Comparison of ENCODE assay signal across 12 cellular contexts in genomic region chr2:233098615-233099014, GRCh38. TPM values are rescaled to one million over a fixed set of nuclear protein-coding genes. Genes with fewer than 3 reads are reported as not detected.
DNase-seq lines count a peak whose midpoint lies in the region; ATAC-seq and TF ChIP-seq lines count a peak whose summit lies in the region.
"Had no signal": no experiment of that assay in that cellular context is flagged by ENCODE, and none has a peak within 500 bp of the region (broad histone marks: within the 10 kb centered on the region; RNA-seq: fewer than 3 reads in every experiment).

No MANE protein-coding gene starts in this region.

- no peaks in the 10 kb centered on the region for H3K36me3 ChIP-seq in A673 (ENCODE audit: insufficient read depth, low read length, poor library complexity, severe bottlenecking)

- DNase-seq in A673 (ENCODE audit: low spot score) (peak; percentile 68), left kidney (ENCODE audit: low read depth, low spot score) (peak; percentile 34), G401 (ENCODE audit: low spot score) (no peak), OCI-M2 (lab: John Stamatoyannopoulos, UW; ENCODE audit: unreplicated experiment) (no peak), NCI-H2171 (lab: John Stamatoyannopoulos, UW) (no peak)
- no peak for DNase-seq in activated T-cell treated with anti-CD3 and anti-CD28 coated beads, Interleukin-2, amount 50 U/mL, for 4 hours
- DNase-seq: DMS153, KG1, nucleus accumbens had no signal

- no peaks in the 10 kb centered on the region for H3K9me3 ChIP-seq in A673 (ENCODE audit: low read depth, low read length, poor library complexity, severe bottlenecking)

- H3K27me3 Mint-ChIP-seq in activated T-helper 17 cell treated with anti-CD3 and anti-CD28 coated beads, Interleukin-2, amount 50 U/mL, for 72 hours = no peaks in the 10 kb centered on the region
- H3K27me3 Mint-ChIP-seq in activated T-cell treated with anti-CD3 and anti-CD28 coated beads, Interleukin-2, amount 50 U/mL, for 4 hours (ENCODE audit: low read depth) = no peaks in the 10 kb centered on the region

- peak; percentile 81 for TF ChIP-seq CTCF in A673 (conservative IDR thresholded peaks at IDR 0.05; ENCODE audit: low read depth, low read length)
- peak; percentile 28 for TF ChIP-seq CTCF in GM12873 (IDR thresholded peaks at IDR 0.05; ENCODE audit: insufficient read depth, low read depth, low read length, missing control alignments)

- no TSS peak for BruUV-seq in A673 (replicated peaks; lab: Mats Ljungman, UMichigan)

- no peak overlapping the region for H3K4me3 Mint-ChIP-seq in activated T-helper 17 cell treated with anti-CD3 and anti-CD28 coated beads, Interleukin-2, amount 50 U/mL, for 72 hours
- H3K4me3 Mint-ChIP-seq in activated T-cell treated with anti-CD3 and anti-CD28 coated beads, Interleukin-2, amount 50 U/mL, for 4 hours = no peak overlapping the region

- CTCF ChIA-PET in A673 (lab: Charles Lee) = interaction anchor here (0.6 to 1.2 kb wide), 3 partner anchors 103 to 244 kb away, joined by 3 to 9 read pairs (median 4); partner anchors contain the start of gene ATG16L1

- peaks cover 61% of the 10 kb centered on the region for H3K36me3 Mint-ChIP-seq in activated T-helper 17 cell treated with anti-CD3 and anti-CD28 coated beads, Interleukin-2, amount 50 U/mL, for 72 hours (ENCODE audit: low read depth)
- peaks cover 26% of the 10 kb centered on the region for H3K36me3 Mint-ChIP-seq in activated T-cell treated with anti-CD3 and anti-CD28 coated beads, Interleukin-2, amount 50 U/mL, for 4 hours (ENCODE audit: insufficient read depth)

- H3K4me1 Mint-ChIP-seq in activated T-helper 17 cell treated with anti-CD3 and anti-CD28 coated beads, Interleukin-2, amount 50 U/mL, for 72 hours = peaks cover 40% of the 10 kb centered on the region
- H3K4me1 Mint-ChIP-seq in activated T-cell treated with anti-CD3 and anti-CD28 coated beads, Interleukin-2, amount 50 U/mL, for 4 hours (ENCODE audit: low read depth) = peaks cover 76% of the 10 kb centered on the region

- H3K4me1 ChIP-seq in A673 (ENCODE audit: insufficient read depth, low read length, poor library complexity, severe bottlenecking) = no peaks in the 10 kb centered on the region

- in situ Hi-C loops in G401 (cut with HindIII; ENCODE audit: low sequenced_read_pairs) = no loop called here

- H3K4me3 ChIP-seq in A673 (ENCODE audit: low read depth, low read length, poor library complexity, severe bottlenecking) = no peak overlapping the region
- H3K4me3 ChIP-seq: SK-N-MC had no signal

- H3K27me3 ChIP-seq in A673 (replicated peaks; ENCODE audit: insufficient read depth, low read depth, low read length, poor library complexity) = peaks cover 3% of the 10 kb centered on the region

- intact Hi-C loops in A673 (cut with micrococcal nuclease; ENCODE audit: unreplicated experiment) = loop anchor here (1.0 kb wide), 1 partner anchor 153 kb away; the partner anchor contains the start of gene ATG16L1

- H3K27ac ChIP-seq in A673 (ENCODE audit: low read depth, low read length, poor library complexity, severe bottlenecking) = no peak overlapping the region
- H3K27ac ChIP-seq: SK-N-MC had no signal

- H3K27ac Mint-ChIP-seq in activated T-helper 17 cell treated with anti-CD3 and anti-CD28 coated beads, Interleukin-2, amount 50 U/mL, for 72 hours = peak overlapping the region; percentile 33

- H3K9me3 Mint-ChIP-seq in activated T-helper 17 cell treated with anti-CD3 and anti-CD28 coated beads, Interleukin-2, amount 50 U/mL, for 72 hours = no peaks in the 10 kb centered on the region
- no peaks in the 10 kb centered on the region for H3K9me3 Mint-ChIP-seq in activated T-cell treated with anti-CD3 and anti-CD28 coated beads, Interleukin-2, amount 50 U/mL, for 4 hours

- no peak for ATAC-seq in activated T-helper 17 cell treated with anti-CD3 and anti-CD28 coated beads, Interleukin-2, amount 50 U/mL, for 72 hours (replicated peaks)
- ATAC-seq in activated T-cell treated with anti-CD3 and anti-CD28 coated beads, Interleukin-2, amount 50 U/mL, for 4 hours = no peak

- POLR2A ChIA-PET in A673 (lab: Charles Lee; ENCODE audit: low non-redundant PET) = no interaction called here

RNA-seq across cellular contexts. Expression of gene INPP5D, which starts 38.5 kb away (rescaled TPM):
- 2.3 and 3.0 TPM in 2 replicates for total RNA-seq in A673 (2021)
- total RNA-seq in activated T-helper 17 cell treated with anti-CD3 and anti-CD28 coated beads, Interleukin-2, amount 50 U/mL, for 72 hours = 10 to 100 TPM; 81.6 to 89.8 TPM
- total RNA-seq in G401 (2014; rRNA removed; shearing (Covaris generic)) = 1.3 and 5.1 TPM in 2 replicates
- 10 to 100 TPM; 31.2 to 35.5 (median 31.7) TPM for total RNA-seq in activated T-cell treated with anti-CD3 and anti-CD28 coated beads, Interleukin-2, amount 50 U/mL, for 4 hours

Comparison
In these comparisons a context has a peak if more than half of its experiments do, and no peak if none do; other contexts are left out.
1. DNase-seq: peak in A673 (single experiment) and left kidney (single experiment); none in G401 (single experiment), OCI-M2 (single experiment), activated T-cell treated with anti-CD3 and anti-CD28 coated beads, Interleukin-2, amount 50 U/mL, for 4 hours (single experiment) and NCI-H2171 (single experiment).